ENCODE assay signal across 16 cellular contexts in genomic region chr17:65550758-65551157, GRCh38.
"Had no signal": no experiment of that assay in that cellular context is flagged by ENCODE, and none has a peak within 500 bp of the region (broad histone marks: within the 10 kb centered on the region; RNA-seq: fewer than 3 reads in every experiment).

No MANE protein-coding gene starts in this region.

- H3K4me3 ChIP-seq: esophagus muscularis mucosa, left ventricle myocardium inferior, psoas muscle, SJCRH30, stomach, thoracic aorta, uterus had no signal

- H3K36me3 ChIP-seq: thoracic aorta, uterus had no signal

- H3K27ac Mint-ChIP-seq: activated CD8-positive, alpha-beta memory T cell treated with anti-CD3 and anti-CD28 coated beads, Interleukin-2, amount 10 ng/mL, durations not matched to agents 7 days and 5 days had no signal

- H3K4me3 Mint-ChIP-seq: activated CD8-positive, alpha-beta memory T cell treated with anti-CD3 and anti-CD28 coated beads, Interleukin-2, amount 10 ng/mL, durations not matched to agents 7 days and 5 days had no signal

- DNase-seq: activated CD4-positive, alpha-beta T cell treated with anti-CD3 and anti-CD28 coated beads for 1 hour; activated CD4-positive, alpha-beta T cell treated with anti-CD3 and anti-CD28 coated beads, Interleukin-2, amount 50 U/mL, for 48 hours; activated CD8-positive, alpha-beta memory T cell treated with anti-CD3 and anti-CD28 coated beads, Interleukin-2, amount 10 ng/mL, durations not matched to agents 7 days and 5 days; activated naive CD4-positive, alpha-beta T cell treated with Interleukin-2 at 50 U/mL for 16 hours; cerebellar nuclear complex; dermis blood vessel endothelial cell; left ventricle myocardium inferior; nucleus accumbens; SJCRH30; stimulated activated CD4-positive, alpha-beta T cell treated with anti-CD3 and anti-CD28 coated beads, Interleukin-4, amount 100 ng/mL, for 1 hour; stimulated activated CD8-positive, alpha-beta memory T cell treated with anti-CD3 and anti-CD28 coated beads, Interleukin-4, amount 100 ng/mL, for 48 hours; stomach; uterus had no signal

- H3K9me3 ChIP-seq: esophagus muscularis mucosa, left ventricle myocardium inferior, psoas muscle, SJCRH30, stomach, thoracic aorta, uterus had no signal

- H3K27ac ChIP-seq: left ventricle myocardium inferior, psoas muscle, SJCRH30, thoracic aorta had no signal

- H3K36me3 Mint-ChIP-seq: activated CD8-positive, alpha-beta memory T cell treated with anti-CD3 and anti-CD28 coated beads, Interleukin-2, amount 10 ng/mL, durations not matched to agents 7 days and 5 days had no signal

- ATAC-seq: activated CD8-positive, alpha-beta memory T cell treated with anti-CD3 and anti-CD28 coated beads, Interleukin-2, amount 10 ng/mL, durations not matched to agents 7 days and 5 days; psoas muscle had no signal

- H3K4me1 ChIP-seq: SJCRH30 had no signal

- H3K27me3 ChIP-seq: esophagus muscularis mucosa, SJCRH30, stomach, uterus had no signal
